12 cellular contexts compared by ENCODE assay signal in genomic region chr10:43176271-43176670, GRCh38. TPM values are rescaled to one million over a fixed set of nuclear protein-coding genes. Genes with fewer than 3 reads are reported as not detected.
A peak's percentile ranks its signal among the peaks of the same experiment; 100 is the strongest.
DNase-seq lines count a peak whose midpoint lies in the region; ATAC-seq and TF ChIP-seq lines count a peak whose summit lies in the region.
"Had no signal": no experiment of that assay in that cellular context is flagged by ENCODE, and none has a peak within 500 bp of the region (broad histone marks: within the 10 kb centered on the region; RNA-seq: fewer than 3 reads in every experiment).

No MANE protein-coding gene starts in this region.

- ATAC-seq in GM18502 (IDR thresholded peaks at IDR 0.05; ENCODE audit: poor library complexity, unreplicated experiment), result no peak
- ATAC-seq: A549, HCT116 had no signal

- DNase-seq in CD14-positive monocyte (ENCODE audit: low spot score), result no peak
- peak; percentile 9 for DNase-seq in Caki2 (ENCODE audit: low read depth)
- DNase-seq in iris pigment epithelial cell (ENCODE audit: low read depth), result peak; percentile 25
- DNase-seq in islet precursor cell, result no peak
- no peak for DNase-seq in cerebellar cortex (ENCODE audit: low spot score)
- DNase-seq: CD4-positive, alpha-beta T cell; DMS79 had no signal

- peaks cover 10% of the 10 kb centered on the region for H3K4me1 Mint-ChIP-seq in CD14-positive monocyte

- peak overlapping the region in 4 of 7 donors; percentile 58 to 74 (median 68) for H3K27ac Mint-ChIP-seq in CD14-positive monocyte

- peaks cover 19 to 20% of the 10 kb centered on the region in 2 experiments for H3K4me1 ChIP-seq in neutrophil (ENCODE audit: control insufficient read depth in 1 of 2, insufficient read depth in 1 of 2, low read depth in 1 of 2, low read length in 1 of 2)
- H3K4me1 ChIP-seq: A549 had no signal

- TF ChIP-seq CTCF in CD14-positive monocyte (IDR thresholded peaks at IDR 0.05) (no peak), neutrophil (IDR thresholded peaks at IDR 0.05) (no peak)

- in situ Hi-C loops in Caki2 (cut with HindIII; ENCODE audit: low pct_unique_long_range_greater_than_20kb, low sequenced_read_pairs), result no loop called here

- H3K36me3 Mint-ChIP-seq in CD14-positive monocyte, result peaks cover 81 to 90% of the 10 kb centered on the region in 2 donors

- intact Hi-C loops in CD14-positive monocyte (cut with micrococcal nuclease), result no loop called here

- H3K27ac ChIP-seq in neutrophil, result peak overlapping the region; percentile 2
- H3K27ac ChIP-seq: A549, BLaER1 had no signal

- no peak overlapping the region for H3K4me3 Mint-ChIP-seq in CD14-positive monocyte
- H3K4me3 Mint-ChIP-seq: CD4-positive, alpha-beta T cell had no signal

- H3K27me3 ChIP-seq in neutrophil, result no peaks in the 10 kb centered on the region
- H3K27me3 ChIP-seq: BLaER1 had no signal

- H3K9me3 Mint-ChIP-seq in CD14-positive monocyte, result no peaks in the 10 kb centered on the region

- H3K27me3 Mint-ChIP-seq in CD14-positive monocyte (ENCODE audit: low read depth in 3 of 3), result no peaks in the 10 kb centered on the region
- H3K27me3 Mint-ChIP-seq: CD4-positive, alpha-beta T cell had no signal

- no peak overlapping the region for H3K4me3 ChIP-seq in neutrophil (ENCODE audit: low read depth in 1 of 2, low read length in 1 of 2)
- H3K4me3 ChIP-seq: A549, BLaER1 had no signal

- no peaks in the 10 kb centered on the region for H3K9me3 ChIP-seq in neutrophil
- H3K9me3 ChIP-seq: A549 had no signal

- peaks cover 84% of the 10 kb centered on the region for H3K36me3 ChIP-seq in neutrophil

RNA-seq across cellular contexts. Expression of gene CSGALNACT2, which starts 38.0 kb away (rescaled TPM):
- polyA plus RNA-seq in CD14-positive monocyte, result 10 to 100 TPM; 43.7 to 48.2 TPM
- 9.0 and 10.9 TPM in 2 replicates for total RNA-seq in Caki2 (2014; rRNA removed; shearing (Covaris generic); ENCODE audit: low replicate concordance)

Comparison
In these comparisons a context has a peak if more than half of its experiments do, and no peak if none do; other contexts are left out.
1. DNase-seq: peak in Caki2 (single experiment) and iris pigment epithelial cell (single experiment); none in CD14-positive monocyte (single experiment), islet precursor cell (single experiment) and cerebellar cortex (single experiment).